In the genomic region with DNA sequence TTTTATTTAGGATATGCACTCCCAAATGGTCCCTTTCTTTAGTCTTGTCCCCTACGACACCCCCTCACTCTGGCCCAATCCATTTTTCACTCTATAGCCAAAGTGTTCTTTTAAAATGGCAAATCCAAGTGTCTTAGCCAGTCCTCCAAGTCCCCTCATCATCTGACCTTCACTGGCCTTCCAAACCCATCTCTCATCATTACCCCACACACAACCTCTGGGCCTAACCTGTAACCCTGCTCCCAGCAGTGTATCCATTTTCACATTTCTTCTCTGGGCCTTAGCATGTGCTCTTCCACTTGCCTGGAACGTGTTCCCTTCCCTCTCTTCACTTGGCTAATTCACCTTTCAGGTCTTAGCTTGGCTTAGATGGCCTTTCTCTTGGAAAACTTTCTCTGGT, we compare ENCODE assay signal across 25 cellular contexts. TPM values are rescaled to one million over a fixed set of nuclear protein-coding genes. Genes with fewer than 3 reads are reported as not detected.
DNase-seq lines count a peak whose midpoint lies in the region; ATAC-seq, FAIRE-seq and TF ChIP-seq lines count a peak whose summit lies in the region.
"Had no signal": no experiment of that assay in that cellular context is flagged by ENCODE, and none has a peak within 500 bp of the region (broad histone marks: within the 10 kb centered on the region; RNA-seq: fewer than 3 reads in every experiment).

No MANE protein-coding gene starts in this region.

- no peak for TF ChIP-seq CTCF in HepG2 (CRISPR knock-in tag; IDR thresholded peaks at IDR 0.05)

- H3K4me2 ChIP-seq in HepG2 (ENCODE audit: low read depth, low read length) = no peak overlapping the region

- WGBS in HepG2 (ENCODE audit: low lambda C conversion rate) = 9% methylated on average over 2 of the region's 2 CpGs

- no peak overlapping the region for H3K27ac ChIP-seq in HepG2 (ENCODE audit: extremely low read length, insufficient read depth, low read length)
- H3K27ac ChIP-seq: esophagus squamous epithelium, gastroesophageal sphincter, Peyer's patch, right lobe of liver, SJCRH30, VCaP had no signal

- no peaks in the 10 kb centered on the region for H3K36me3 ChIP-seq in HepG2 (replicated peaks in 1 of 2; ENCODE audit: control insufficient read depth in 1 of 2, insufficient read depth in 2 of 2, low read length in 2 of 2)
- H3K36me3 ChIP-seq: esophagus squamous epithelium, gastroesophageal sphincter, Peyer's patch, right lobe of liver, SJCRH30 had no signal

- POLR2A ChIA-PET in activated CD4-positive, alpha-beta memory T cell treated with anti-CD3 and anti-CD28 coated beads, Interleukin-2, amount 10 ng/mL, durations not matched to agents 7 days and 5 days (lab: Charles Lee) = interaction anchor here (2.2 to 2.4 kb wide), 2 partner anchors 10 to 14 kb away, joined by 7 to 18 read pairs; a partner anchor contains a TSS
- POLR2A ChIA-PET in activated CD4-positive, alpha-beta memory T cell treated with anti-CD3 and anti-CD28 coated beads for 36 hours (lab: Charles Lee) = interaction anchor here (0.6 to 1.2 kb wide), 2 partner anchors 12 to 43 kb away, joined by 3 read pairs; no protein-coding TSS in a partner anchor
- POLR2A ChIA-PET in T-cell (lab: Charles Lee) (no interaction called here), HepG2 (lab: Yijun Ruan, JAX) (no interaction called here)

- ATAC-seq in T-cell (replicated peaks in 1 of 4) (no peak), HepG2 (no peak)
- ATAC-seq: gastroesophageal sphincter, right lobe of liver had no signal

- DNase-seq in activated CD4-positive, alpha-beta memory T cell treated with anti-CD3 and anti-CD28 coated beads, Interleukin-2, amount 10 ng/mL, durations not matched to agents 7 days and 5 days = no peak
- DNase-seq in activated CD4-positive, alpha-beta memory T cell treated with anti-CD3 and anti-CD28 coated beads for 36 hours = no peak
- DNase-seq in T-cell (no peak), immature natural killer cell (no peak), HepG2 (ENCODE audit: low spot score) (no peak)
- DNase-seq in NK-92 treated with Interleukin-12 subunit alpha and Interleukin-12 subunit beta, amount 100 ng/mL, for 24 hours (lab: John Stamatoyannopoulos, UW) = no peak
- DNase-seq: activated CD4-positive, alpha-beta T cell treated with anti-CD3 and anti-CD28 coated beads, Interleukin-2, amount 50 U/mL, for 1 hour; activated T-cell treated with anti-CD3 and anti-CD28 coated beads for 4 hours; Calu3; esophagus squamous epithelium; islet precursor cell; KG1; midbrain; NCI-H510A treated with DMSO at 0.1 percent for 48 hours; Peyer's patch; right lobe of liver; SJCRH30; trophoblast cell had no signal

- no TSS peak for BruUV-seq in HepG2 (replicated peaks; lab: Mats Ljungman, UMichigan)

- H3K27me3 Mint-ChIP-seq in activated CD4-positive, alpha-beta memory T cell treated with anti-CD3 and anti-CD28 coated beads, Interleukin-2, amount 10 ng/mL, durations not matched to agents 7 days and 5 days = no peaks in the 10 kb centered on the region
- H3K27me3 Mint-ChIP-seq in activated CD4-positive, alpha-beta memory T cell treated with anti-CD3 and anti-CD28 coated beads for 36 hours = no peaks in the 10 kb centered on the region
- H3K27me3 Mint-ChIP-seq in T-cell (no peaks in the 10 kb centered on the region), immature natural killer cell (ENCODE audit: low read depth in 3 of 3) (peaks cover 0 to 4% (median 4%) of the 10 kb centered on the region in 3 donors)

- no peak overlapping the region for H3K4me3 ChIP-seq in HepG2 (replicated peaks in 1 of 3; ENCODE audit: insufficient read depth in 1 of 3, low read depth in 2 of 3, low read length in 3 of 3)
- H3K4me3 ChIP-seq: esophagus squamous epithelium, gastroesophageal sphincter, Peyer's patch, right lobe of liver, SJCRH30 had no signal

- no peak overlapping the region for H2AFZ ChIP-seq in HepG2 (ENCODE audit: low read length)

- H3K27ac Mint-ChIP-seq in activated CD4-positive, alpha-beta memory T cell treated with anti-CD3 and anti-CD28 coated beads, Interleukin-2, amount 10 ng/mL, durations not matched to agents 7 days and 5 days = peak overlapping the region; percentile 3
- no peak overlapping the region for H3K27ac Mint-ChIP-seq in activated CD4-positive, alpha-beta memory T cell treated with anti-CD3 and anti-CD28 coated beads for 36 hours
- peak overlapping the region; percentile 48 to 54 for H3K27ac Mint-ChIP-seq in T-cell
- H3K27ac Mint-ChIP-seq in immature natural killer cell = peak overlapping the region; percentile 0 to 69 (median 40)
- H3K27ac Mint-ChIP-seq: brain had no signal

- TF ChIP-seq POLR2A in HepG2 (IDR thresholded peaks at IDR 0.05; ENCODE audit: insufficient read depth in 1 of 2, low read depth in 2 of 2, low read length in 2 of 2) = no peak

- no peaks in the 10 kb centered on the region for H3K9me3 Mint-ChIP-seq in activated CD4-positive, alpha-beta memory T cell treated with anti-CD3 and anti-CD28 coated beads, Interleukin-2, amount 10 ng/mL, durations not matched to agents 7 days and 5 days
- no peaks in the 10 kb centered on the region for H3K9me3 Mint-ChIP-seq in activated CD4-positive, alpha-beta memory T cell treated with anti-CD3 and anti-CD28 coated beads for 36 hours
- H3K9me3 Mint-ChIP-seq in T-cell = no peaks in the 10 kb centered on the region
- H3K9me3 Mint-ChIP-seq in immature natural killer cell = no peaks in the 10 kb centered on the region
- H3K9me3 Mint-ChIP-seq: brain had no signal

- peaks cover 39% of the 10 kb centered on the region for H3K4me1 Mint-ChIP-seq in activated CD4-positive, alpha-beta memory T cell treated with anti-CD3 and anti-CD28 coated beads, Interleukin-2, amount 10 ng/mL, durations not matched to agents 7 days and 5 days
- peaks cover 26% of the 10 kb centered on the region for H3K4me1 Mint-ChIP-seq in activated CD4-positive, alpha-beta memory T cell treated with anti-CD3 and anti-CD28 coated beads for 36 hours (ENCODE audit: low read depth)
- H3K4me1 Mint-ChIP-seq in T-cell (peaks cover 17 to 30% (median 25%) of the 10 kb centered on the region in 3 donors), immature natural killer cell (peaks cover 15 to 19% of the 10 kb centered on the region in 2 donors)

- peaks cover 75% of the 10 kb centered on the region for H3K36me3 Mint-ChIP-seq in activated CD4-positive, alpha-beta memory T cell treated with anti-CD3 and anti-CD28 coated beads, Interleukin-2, amount 10 ng/mL, durations not matched to agents 7 days and 5 days (ENCODE audit: low read depth)
- peaks cover 66% of the 10 kb centered on the region for H3K36me3 Mint-ChIP-seq in activated CD4-positive, alpha-beta memory T cell treated with anti-CD3 and anti-CD28 coated beads for 36 hours
- H3K36me3 Mint-ChIP-seq in T-cell (peaks cover 38% of the 10 kb centered on the region), immature natural killer cell (peaks cover 19 to 52% (median 41%) of the 10 kb centered on the region in 3 donors)
- H3K36me3 Mint-ChIP-seq: brain had no signal

- no peak overlapping the region for H3K9ac ChIP-seq in HepG2 (ENCODE audit: insufficient read depth, low read depth, low read length)

- intact Hi-C loops in activated CD4-positive, alpha-beta memory T cell treated with anti-CD3 and anti-CD28 coated beads for 36 hours (cut with micrococcal nuclease) = no loop called here
- intact Hi-C loops in HepG2 (cut with micrococcal nuclease; ENCODE audit: unreplicated experiment) = no loop called here

- H3K9me3 ChIP-seq in HepG2 (ENCODE audit: low read length) = no peaks in the 10 kb centered on the region
- H3K9me3 ChIP-seq: esophagus squamous epithelium, gastroesophageal sphincter, Peyer's patch, right lobe of liver, SJCRH30 had no signal

- H3K4me3 Mint-ChIP-seq in activated CD4-positive, alpha-beta memory T cell treated with anti-CD3 and anti-CD28 coated beads, Interleukin-2, amount 10 ng/mL, durations not matched to agents 7 days and 5 days = no peak overlapping the region
- no peak overlapping the region for H3K4me3 Mint-ChIP-seq in activated CD4-positive, alpha-beta memory T cell treated with anti-CD3 and anti-CD28 coated beads for 36 hours
- H3K4me3 Mint-ChIP-seq in T-cell = no peak overlapping the region
- no peak overlapping the region for H3K4me3 Mint-ChIP-seq in immature natural killer cell

- H3K27me3 ChIP-seq in HepG2 (ENCODE audit: control insufficient read depth in 1 of 2, insufficient read depth in 2 of 2, low read length in 2 of 2) = peaks cover 0 to 55% of the 10 kb centered on the region in 2 experiments; a peak in 3 of 5 replicates
- H3K27me3 ChIP-seq: esophagus squamous epithelium, Peyer's patch, right lobe of liver had no signal

- TF ChIP-seq EP300 in HepG2 (IDR thresholded peaks at IDR 0.05; ENCODE audit: low read depth in 2 of 2, low read length in 2 of 2) (no peak), HepG2 (CRISPR knock-in tag; IDR thresholded peaks at IDR 0.05; ENCODE audit: borderline replicate concordance) (no peak)

- no peaks in the 10 kb centered on the region for H4K20me1 ChIP-seq in HepG2 (ENCODE audit: insufficient read depth, low read length)

- peaks cover 12% of the 10 kb centered on the region for H3K4me1 ChIP-seq in HepG2 (ENCODE audit: insufficient read depth, low read length)
- H3K4me1 ChIP-seq: gastroesophageal sphincter, Peyer's patch had no signal

- TF ChIP-seq RAD21 in HepG2 (CRISPR knock-in tag; IDR thresholded peaks at IDR 0.05) = no peak

- FAIRE-seq in HepG2 (lab: Jason Lieb, UNC) = no peak
- FAIRE-seq: A204.1, GM19239 had no signal

- H3K79me2 ChIP-seq in HepG2 (ENCODE audit: insufficient read depth, low read length) = no peaks in the 10 kb centered on the region

- in situ Hi-C loops in HepG2 (cut with HindIII; ENCODE audit: extremely low pct_ligation_motif_present, low pct_unique_long_range_greater_than_20kb) = no loop called here

- CTCF ChIA-PET in activated CD4-positive, alpha-beta memory T cell treated with anti-CD3 and anti-CD28 coated beads, Interleukin-2, amount 10 ng/mL, durations not matched to agents 7 days and 5 days (lab: Charles Lee) = no interaction called here
- CTCF ChIA-PET in activated CD4-positive, alpha-beta memory T cell treated with anti-CD3 and anti-CD28 coated beads for 36 hours (lab: Charles Lee) = interaction anchor here (0.8 to 1.3 kb wide), 2 partner anchors 10 to 16 kb away, joined by 4 to 7 read pairs; a partner anchor contains a TSS
- CTCF ChIA-PET in T-cell (lab: Charles Lee) (interaction anchor here in 1 of 2 donors (1.1 kb wide), 1 partner anchor 9 kb away, joined by 5 read pairs; a partner anchor contains a TSS), HepG2 (lab: Yijun Ruan, JAX; ENCODE audit: low intra/inter-chr PET ratio, low total read pairs) (no interaction called here)

RNA-seq across cellular contexts. Expression of a gene that starts 6.5 kb away (rescaled TPM):
- total RNA-seq in activated CD4-positive, alpha-beta memory T cell treated with anti-CD3 and anti-CD28 coated beads, Interleukin-2, amount 10 ng/mL, durations not matched to agents 7 days and 5 days = 10 to 100 TPM; 62.4 to 63.8 TPM
- 10 to 100 TPM; 38.2 to 40.4 TPM for total RNA-seq in activated CD4-positive, alpha-beta memory T cell treated with anti-CD3 and anti-CD28 coated beads for 36 hours
- total RNA-seq in T-cell (10 to 100 TPM; 37.8 to 70.2 (median 50.9) TPM), HepG2 (2016; rRNA removed; fragmentation: Illumina TruSeq; extraction: Trizol) (2.2 and 2.7 TPM in 2 replicates)
- polyA plus RNA-seq in immature natural killer cell (10 to 100 TPM in 2 of 3 donors, 1 to 10 TPM in 1; 9.7 to 15.0 (median 11.0) TPM), HepG2 (2011; rRNA removed) (18.8 and 23.4 TPM in 2 replicates)
- total RNA-seq in HepG2 (2016; cell fraction: cytosol; rRNA removed; fragmentation: Illumina TruSeq; extraction: Trizol; ENCODE audit: low read depth) = 1.4 and 1.7 TPM in 2 replicates
- total RNA-seq in HepG2 (2016; cell fraction: insoluble cytoplasmic fraction; rRNA removed; fragmentation: Illumina TruSeq; extraction: Trizol) = 2.3 and 3.0 TPM in 2 replicates
- 2.9 and 3.5 TPM in 2 replicates for total RNA-seq in HepG2 (2016; cell fraction: membrane; rRNA removed; fragmentation: Illumina TruSeq; extraction: Trizol)
- 1.8 and 1.9 TPM in 2 replicates for total RNA-seq in HepG2 (2016; cell fraction: nucleus; rRNA removed; fragmentation: Illumina TruSeq; extraction: Trizol)
- 16.2 and 20.4 TPM in 2 replicates for polyA plus RNA-seq in HepG2 (2011; cell fraction: cytosol; rRNA removed)
- 14.8 and 15.5 TPM in 2 replicates for polyA plus RNA-seq in HepG2 (2011; cell fraction: nucleus; rRNA removed)
- 3.9 and 8.1 TPM in 2 replicates for polyA plus RNA-seq in HepG2 (2012)
- polyA plus RNA-seq in HepG2 (2016; cell fraction: cytosol; fragmentation: Illumina TruSeq; extraction: Trizol; ENCODE audit: low read depth) = 1.6 and 2.1 TPM in 2 replicates
- 2.6 and 2.8 TPM in 2 replicates for polyA plus RNA-seq in HepG2 (2016; cell fraction: insoluble cytoplasmic fraction; fragmentation: Illumina TruSeq; extraction: Trizol; ENCODE audit: low read depth)
- 1.9 and 2.2 TPM in 2 replicates for polyA plus RNA-seq in HepG2 (2016; cell fraction: membrane; fragmentation: Illumina TruSeq; extraction: Trizol; ENCODE audit: low read depth)
- polyA plus RNA-seq in HepG2 (2016; cell fraction: nucleus; fragmentation: Illumina TruSeq; extraction: Trizol; ENCODE audit: insufficient read depth, low read depth) = 4.0 and 9.1 TPM in 2 replicates
- 7.2 and 18.3 TPM in 2 replicates for polyA minus RNA-seq in HepG2 (2011; rRNA and poly(A)+ RNA removed; ENCODE audit: low replicate concordance)
- 10.6 and 11.2 TPM in 2 replicates for polyA minus RNA-seq in HepG2 (2011; cell fraction: cytosol; rRNA and poly(A)+ RNA removed)
- polyA minus RNA-seq in HepG2 (2011; cell fraction: nucleus; rRNA and poly(A)+ RNA removed) = 5.2 and 6.1 TPM in 2 replicates

RNA-seq across cellular contexts. Expression of a gene that starts 9.4 kb away (rescaled TPM):
- total RNA-seq in activated CD4-positive, alpha-beta memory T cell treated with anti-CD3 and anti-CD28 coated beads, Interleukin-2, amount 10 ng/mL, durations not matched to agents 7 days and 5 days = 100 to 1,000 TPM; 228 to 231 TPM
- total RNA-seq in activated CD4-positive, alpha-beta memory T cell treated with anti-CD3 and anti-CD28 coated beads for 36 hours = 100 to 1,000 TPM; 197 to 199 TPM
- 100 to 1,000 TPM in 1 of 5 donors, 10 to 100 TPM in 4; 67.1 to 124 (median 71.7) TPM for total RNA-seq in T-cell
- 100 to 1,000 TPM in 1 of 3 donors, 10 to 100 TPM in 2; 55.4 to 126 (median 58.4) TPM for polyA plus RNA-seq in immature natural killer cell
- not detected in 2 replicates for total RNA-seq in HepG2 (2016; rRNA removed; fragmentation: Illumina TruSeq; extraction: Trizol)
- 0.18 TPM in 1 of 2 replicates, not detected in the other for total RNA-seq in HepG2 (2016; cell fraction: cytosol; rRNA removed; fragmentation: Illumina TruSeq; extraction: Trizol; ENCODE audit: low read depth)
- not detected in 2 replicates for total RNA-seq in HepG2 (2016; cell fraction: insoluble cytoplasmic fraction; rRNA removed; fragmentation: Illumina TruSeq; extraction: Trizol)
- total RNA-seq in HepG2 (2016; cell fraction: membrane; rRNA removed; fragmentation: Illumina TruSeq; extraction: Trizol) = not detected in 2 replicates
- not detected in 2 replicates for total RNA-seq in HepG2 (2016; cell fraction: nucleus; rRNA removed; fragmentation: Illumina TruSeq; extraction: Trizol)
- 0.05 TPM in 1 of 2 replicates, not detected in the other for polyA plus RNA-seq in HepG2 (2011; rRNA removed)
- 0.12 and 0.15 TPM in 2 replicates for polyA plus RNA-seq in HepG2 (2011; cell fraction: cytosol; rRNA removed)
- polyA plus RNA-seq in HepG2 (2011; cell fraction: nucleus; rRNA removed) = 0.05 TPM in 1 of 2 replicates, not detected in the other
- not detected in 2 replicates for polyA plus RNA-seq in HepG2 (2012)
- 0.06 and 0.08 TPM in 2 replicates for polyA plus RNA-seq in HepG2 (2016; cell fraction: cytosol; fragmentation: Illumina TruSeq; extraction: Trizol; ENCODE audit: low read depth)
- not detected in 2 replicates for polyA plus RNA-seq in HepG2 (2016; cell fraction: insoluble cytoplasmic fraction; fragmentation: Illumina TruSeq; extraction: Trizol; ENCODE audit: low read depth)
- polyA plus RNA-seq in HepG2 (2016; cell fraction: membrane; fragmentation: Illumina TruSeq; extraction: Trizol; ENCODE audit: low read depth) = not detected in 2 replicates
- not detected in 2 replicates for polyA plus RNA-seq in HepG2 (2016; cell fraction: nucleus; fragmentation: Illumina TruSeq; extraction: Trizol; ENCODE audit: insufficient read depth, low read depth)
- polyA minus RNA-seq in HepG2 (2011; rRNA and poly(A)+ RNA removed; ENCODE audit: low replicate concordance) = 0.12 and 1.5 TPM in 2 replicates
- not detected in 2 replicates for polyA minus RNA-seq in HepG2 (2011; cell fraction: cytosol; rRNA and poly(A)+ RNA removed)
- polyA minus RNA-seq in HepG2 (2011; cell fraction: nucleus; rRNA and poly(A)+ RNA removed) = not detected in 2 replicates
- total RNA-seq: Calu3 had no signal

RNA-seq across cellular contexts. Expression of a gene that starts 28.3 kb away (rescaled TPM):
- total RNA-seq in activated CD4-positive, alpha-beta memory T cell treated with anti-CD3 and anti-CD28 coated beads, Interleukin-2, amount 10 ng/mL, durations not matched to agents 7 days and 5 days = not detected
- total RNA-seq in activated CD4-positive, alpha-beta memory T cell treated with anti-CD3 and anti-CD28 coated beads for 36 hours = not detected
- not detected for total RNA-seq in T-cell
- polyA plus RNA-seq in immature natural killer cell = under 1 TPM in 2 of 3 donors, not detected in 1; 0.10 to 0.16 TPM
- not detected in 2 replicates for total RNA-seq in HepG2 (2016; rRNA removed; fragmentation: Illumina TruSeq; extraction: Trizol)
- not detected in 2 replicates for total RNA-seq in HepG2 (2016; cell fraction: cytosol; rRNA removed; fragmentation: Illumina TruSeq; extraction: Trizol; ENCODE audit: low read depth)
- not detected in 2 replicates for total RNA-seq in HepG2 (2016; cell fraction: insoluble cytoplasmic fraction; rRNA removed; fragmentation: Illumina TruSeq; extraction: Trizol)
- not detected in 2 replicates for total RNA-seq in HepG2 (2016; cell fraction: membrane; rRNA removed; fragmentation: Illumina TruSeq; extraction: Trizol)
- not detected in 2 replicates for total RNA-seq in HepG2 (2016; cell fraction: nucleus; rRNA removed; fragmentation: Illumina TruSeq; extraction: Trizol)
- polyA plus RNA-seq in HepG2 (2011; rRNA removed) = 0.12 and 0.13 TPM in 2 replicates
- polyA plus RNA-seq in HepG2 (2011; cell fraction: cytosol; rRNA removed) = 0.08 and 0.09 TPM in 2 replicates
- polyA plus RNA-seq in HepG2 (2011; cell fraction: nucleus; rRNA removed) = 0.19 and 0.21 TPM in 2 replicates
- 0.03 and 0.05 TPM in 2 replicates for polyA plus RNA-seq in HepG2 (2012)
- polyA plus RNA-seq in HepG2 (2016; cell fraction: cytosol; fragmentation: Illumina TruSeq; extraction: Trizol; ENCODE audit: low read depth) = not detected in 2 replicates
- not detected in 2 replicates for polyA plus RNA-seq in HepG2 (2016; cell fraction: insoluble cytoplasmic fraction; fragmentation: Illumina TruSeq; extraction: Trizol; ENCODE audit: low read depth)
- polyA plus RNA-seq in HepG2 (2016; cell fraction: membrane; fragmentation: Illumina TruSeq; extraction: Trizol; ENCODE audit: low read depth) = not detected in 2 replicates
- polyA plus RNA-seq in HepG2 (2016; cell fraction: nucleus; fragmentation: Illumina TruSeq; extraction: Trizol; ENCODE audit: insufficient read depth, low read depth) = not detected in 2 replicates
- 0.20 and 0.21 TPM in 2 replicates for polyA minus RNA-seq in HepG2 (2011; rRNA and poly(A)+ RNA removed; ENCODE audit: low replicate concordance)
- polyA minus RNA-seq in HepG2 (2011; cell fraction: cytosol; rRNA and poly(A)+ RNA removed) = not detected in 2 replicates
- 0.12 TPM in 1 of 2 replicates, not detected in the other for polyA minus RNA-seq in HepG2 (2011; cell fraction: nucleus; rRNA and poly(A)+ RNA removed)
- total RNA-seq: T-helper 2 cell treated with Interferon-gamma antibody and Interleukin-4, amounts not matched to agents 100 ng/mL and 5 ng/mL, for 36 hours had no signal
- polyA plus RNA-seq: neural cell had no signal

RNA-seq across cellular contexts. Expression of a gene that starts 42.6 kb away (rescaled TPM):
- under 1 TPM in 1 of 2 experiments, not detected in 1; 0.08 TPM for total RNA-seq in activated CD4-positive, alpha-beta memory T cell treated with anti-CD3 and anti-CD28 coated beads, Interleukin-2, amount 10 ng/mL, durations not matched to agents 7 days and 5 days
- total RNA-seq in activated CD4-positive, alpha-beta memory T cell treated with anti-CD3 and anti-CD28 coated beads for 36 hours = under 1 TPM; 0.05 to 0.10 TPM
- total RNA-seq in T-cell = 10 to 100 TPM in 1 of 5 donors, 1 to 10 TPM in 3, under 1 TPM in 1; 0.58 to 13.1 (median 1.8) TPM
- polyA plus RNA-seq in immature natural killer cell = 10 to 100 TPM; 10.9 to 26.8 (median 21.1) TPM
- total RNA-seq in HepG2 (2016; rRNA removed; fragmentation: Illumina TruSeq; extraction: Trizol) = not detected in 2 replicates
- not detected in 2 replicates for total RNA-seq in HepG2 (2016; cell fraction: cytosol; rRNA removed; fragmentation: Illumina TruSeq; extraction: Trizol; ENCODE audit: low read depth)
- total RNA-seq in HepG2 (2016; cell fraction: insoluble cytoplasmic fraction; rRNA removed; fragmentation: Illumina TruSeq; extraction: Trizol) = 0.04 TPM in 1 of 2 replicates, not detected in the other
- total RNA-seq in HepG2 (2016; cell fraction: membrane; rRNA removed; fragmentation: Illumina TruSeq; extraction: Trizol) = not detected in 2 replicates
- not detected in 2 replicates for total RNA-seq in HepG2 (2016; cell fraction: nucleus; rRNA removed; fragmentation: Illumina TruSeq; extraction: Trizol)
- polyA plus RNA-seq in HepG2 (2011; rRNA removed) = 0.04 and 0.07 TPM in 2 replicates
- polyA plus RNA-seq in HepG2 (2011; cell fraction: cytosol; rRNA removed) = 0.03 and 0.05 TPM in 2 replicates
- 0.14 and 0.19 TPM in 2 replicates for polyA plus RNA-seq in HepG2 (2011; cell fraction: nucleus; rRNA removed)
- not detected in 2 replicates for polyA plus RNA-seq in HepG2 (2012)
- 0.03 TPM in 1 of 2 replicates, not detected in the other for polyA plus RNA-seq in HepG2 (2016; cell fraction: cytosol; fragmentation: Illumina TruSeq; extraction: Trizol; ENCODE audit: low read depth)
- not detected in 2 replicates for polyA plus RNA-seq in HepG2 (2016; cell fraction: insoluble cytoplasmic fraction; fragmentation: Illumina TruSeq; extraction: Trizol; ENCODE audit: low read depth)
- polyA plus RNA-seq in HepG2 (2016; cell fraction: membrane; fragmentation: Illumina TruSeq; extraction: Trizol; ENCODE audit: low read depth) = not detected in 2 replicates
- polyA plus RNA-seq in HepG2 (2016; cell fraction: nucleus; fragmentation: Illumina TruSeq; extraction: Trizol; ENCODE audit: insufficient read depth, low read depth) = not detected in 2 replicates
- 0.12 TPM in 1 of 2 replicates, not detected in the other for polyA minus RNA-seq in HepG2 (2011; rRNA and poly(A)+ RNA removed; ENCODE audit: low replicate concordance)
- not detected in 2 replicates for polyA minus RNA-seq in HepG2 (2011; cell fraction: cytosol; rRNA and poly(A)+ RNA removed)
- polyA minus RNA-seq in HepG2 (2011; cell fraction: nucleus; rRNA and poly(A)+ RNA removed) = not detected in 2 replicates
- total RNA-seq: Calu3, SJCRH30 had no signal
- polyA plus RNA-seq: neural cell had no signal

Comparison
In these comparisons a context has a peak if more than half of its experiments do, and no peak if none do; other contexts are left out.
1. RNA of a gene that starts 6.5 kb away (total RNA-seq): 62.4 to 63.8 TPM in activated CD4-positive, alpha-beta memory T cell treated with anti-CD3 and anti-CD28 coated beads, Interleukin-2, amount 10 ng/mL, durations not matched to agents 7 days and 5 days, 37.8 to 70.2 TPM in T-cell and 38.2 to 40.4 TPM in activated CD4-positive, alpha-beta memory T cell treated with anti-CD3 and anti-CD28 coated beads for 36 hours; 1.4 to 3.5 TPM in HepG2; every median in the first group is over 4 times any median in the second.
2. RNA of a gene that starts 9.4 kb away (total RNA-seq): 228 to 231 TPM in activated CD4-positive, alpha-beta memory T cell treated with anti-CD3 and anti-CD28 coated beads, Interleukin-2, amount 10 ng/mL, durations not matched to agents 7 days and 5 days, 197 to 199 TPM in activated CD4-positive, alpha-beta memory T cell treated with anti-CD3 and anti-CD28 coated beads for 36 hours and 67.1 to 124 TPM in T-cell; 0.18 TPM in HepG2; every median in the first group is over 10 times any median in the second.
3. POLR2A ChIA-PET loops: an anchor here in activated CD4-positive, alpha-beta memory T cell treated with anti-CD3 and anti-CD28 coated beads, Interleukin-2, amount 10 ng/mL, durations not matched to agents 7 days and 5 days (2.2 to 2.4 kb wide) and activated CD4-positive, alpha-beta memory T cell treated with anti-CD3 and anti-CD28 coated beads for 36 hours (0.6 to 1.2 kb wide); none called in T-cell and HepG2.